ENCODE assay signal across 8 cellular contexts in genomic region chr12:14395059-14395778, GRCh38. TPM values are rescaled to one million over a fixed set of nuclear protein-coding genes. Genes with fewer than 3 reads are reported as not detected.
DNase-seq lines count a peak whose midpoint lies in the region; ATAC-seq, FAIRE-seq and TF ChIP-seq lines count a peak whose summit lies in the region.

No MANE protein-coding gene starts in this region.

- H3K4me3 ChIP-seq in ACC112 (ENCODE audit: low read depth, low read length) (peak overlapping the region; percentile 60), astrocyte (ENCODE audit: insufficient read depth, low read depth, low read length) (no peak overlapping the region), neural cell (ENCODE audit: low read length) (peak overlapping the region; percentile 62)

- H3K27me3 ChIP-seq in ACC112 (ENCODE audit: insufficient read depth, low read length) (no peaks in the 10 kb centered on the region), astrocyte (ENCODE audit: insufficient read depth, low read length) (no peaks in the 10 kb centered on the region), neural cell (ENCODE audit: insufficient read depth, low read depth, low read length) (no peaks in the 10 kb centered on the region)

- no peak for TF ChIP-seq EP300 in neural cell (conservative IDR thresholded peaks at IDR 0.05; ENCODE audit: poor library complexity, severe bottlenecking)

- no peak overlapping the region for H2AFZ ChIP-seq in ACC112 (ENCODE audit: low read length, unreplicated experiment)
- no peak overlapping the region for H2AFZ ChIP-seq in astrocyte (ENCODE audit: low read depth, low read length)
- peak overlapping the region; percentile 0 for H2AFZ ChIP-seq in neural cell (ENCODE audit: low read depth, low read length)

- H3K4me3 Mint-ChIP-seq in astrocyte (ENCODE audit: unreplicated experiment) = no peak overlapping the region

- ATAC-seq in GM19372 (IDR thresholded peaks at IDR 0.05; ENCODE audit: low read depth, unreplicated experiment) = peak; percentile 40
- ATAC-seq in HG03432 (IDR thresholded peaks at IDR 0.05; ENCODE audit: unreplicated experiment) = peak; percentile 57

- TF ChIP-seq RAD21 in neural cell (conservative IDR thresholded peaks at IDR 0.05) = no peak

- peaks cover 10% of the 10 kb centered on the region; the same call in 1 of the 2 replicates for H3K36me3 ChIP-seq in ACC112 (ENCODE audit: insufficient read depth, low read length)
- no peaks in the 10 kb centered on the region for H3K36me3 ChIP-seq in astrocyte (ENCODE audit: insufficient read depth, low read length)
- no peaks in the 10 kb centered on the region for H3K36me3 ChIP-seq in neural cell (ENCODE audit: insufficient read depth, low read length)

- H3K27ac Mint-ChIP-seq in astrocyte (ENCODE audit: unreplicated experiment) = peak overlapping the region; percentile 66

- H3K36me3 Mint-ChIP-seq in astrocyte (ENCODE audit: low read depth, unreplicated experiment) = peaks cover 4% of the 10 kb centered on the region

- H3K79me2 ChIP-seq in ACC112 (ENCODE audit: control insufficient read depth, insufficient read depth, low read length, unreplicated experiment) = peaks cover 74% of the 10 kb centered on the region
- H3K79me2 ChIP-seq in astrocyte (ENCODE audit: insufficient read depth, low read length) = peaks cover 97% of the 10 kb centered on the region
- H3K79me2 ChIP-seq in neural cell (replicated peaks; ENCODE audit: insufficient read depth, low read length) = peaks cover 95% of the 10 kb centered on the region

- peak overlapping the region; percentile 80 for H3K27ac ChIP-seq in ACC112 (ENCODE audit: low read depth, low read length)
- H3K27ac ChIP-seq in astrocyte (ENCODE audit: low read depth, low read length) = peak overlapping the region; percentile 72
- peak overlapping the region; percentile 90 for H3K27ac ChIP-seq in neural cell (ENCODE audit: low read length)

- H3K4me1 Mint-ChIP-seq in astrocyte (ENCODE audit: low read depth, unreplicated experiment) = peaks cover 38% of the 10 kb centered on the region

- H3K9me3 ChIP-seq in astrocyte (ENCODE audit: insufficient read depth, low read depth, low read length) (no peaks in the 10 kb centered on the region), neural cell (ENCODE audit: low read length) (no peaks in the 10 kb centered on the region)

- DNase-seq in astrocyte (ENCODE audit: low read depth) (no peak), SIG-M5 (lab: John Stamatoyannopoulos, UW) (no peak), NCI-H1930 (lab: John Stamatoyannopoulos, UW) (no peak), AG08395 (ENCODE audit: low spot score) (no peak)

- H3K9me3 Mint-ChIP-seq in astrocyte (ENCODE audit: unreplicated experiment) = peaks cover 2% of the 10 kb centered on the region

- no peak for TF ChIP-seq CTCF in astrocyte (IDR thresholded peaks at IDR 0.05; ENCODE audit: insufficient read depth, low read depth, low read length)
- no peak for TF ChIP-seq CTCF in neural cell (IDR thresholded peaks at IDR 0.05; ENCODE audit: poor library complexity, severe bottlenecking)

- H4K20me1 ChIP-seq in astrocyte (ENCODE audit: insufficient read depth, low read length) (no peaks in the 10 kb centered on the region), neural cell (ENCODE audit: insufficient read depth) (no peaks in the 10 kb centered on the region)

- no peaks in the 10 kb centered on the region for H3F3A ChIP-seq in neural cell (ENCODE audit: insufficient read depth, low read length, poor library complexity, severe bottlenecking)

- H3K27me3 Mint-ChIP-seq in astrocyte (ENCODE audit: low read depth, unreplicated experiment) = no peaks in the 10 kb centered on the region

- H3K9ac ChIP-seq in astrocyte (ENCODE audit: low read length) = no peak overlapping the region
- peak overlapping the region; percentile 63 for H3K9ac ChIP-seq in neural cell (ENCODE audit: low read length)

- H3K4me2 ChIP-seq in astrocyte (ENCODE audit: low read length) = peak overlapping the region; percentile 67
- peak overlapping the region; percentile 72 for H3K4me2 ChIP-seq in neural cell (ENCODE audit: low read length)

- no peak for FAIRE-seq in astrocyte (lab: Jason Lieb, UNC)

- no peaks in the 10 kb centered on the region for H3K9me2 ChIP-seq in neural cell (ENCODE audit: insufficient read depth, low read length)

- peaks cover 36% of the 10 kb centered on the region for H3K4me1 ChIP-seq in ACC112 (ENCODE audit: control insufficient read depth, insufficient read depth, low read length, unreplicated experiment)
- H3K4me1 ChIP-seq in astrocyte (ENCODE audit: insufficient read depth, low read length) = peaks cover 22% of the 10 kb centered on the region

TF ChIP-seq in neural cell, 6 proteins besides CTCF, POLR2A, EP300 and RAD21:
- no peak for TF ChIP-seq TAF1 (IDR thresholded peaks at IDR 0.05; ENCODE audit: low read depth)

RNA-seq across cellular contexts. Expression of gene ATF7IP, which starts 29.7 kb away (rescaled TPM):
- 107 and 115 TPM in 2 replicates for total RNA-seq in astrocyte
- polyA plus RNA-seq in neural cell = 34.8 and 36.0 TPM in 2 replicates
- polyA minus RNA-seq in neural cell = 210 and 299 TPM in 2 replicates
